1 cellular context compared by ENCODE assay signal in the genomic region with DNA sequence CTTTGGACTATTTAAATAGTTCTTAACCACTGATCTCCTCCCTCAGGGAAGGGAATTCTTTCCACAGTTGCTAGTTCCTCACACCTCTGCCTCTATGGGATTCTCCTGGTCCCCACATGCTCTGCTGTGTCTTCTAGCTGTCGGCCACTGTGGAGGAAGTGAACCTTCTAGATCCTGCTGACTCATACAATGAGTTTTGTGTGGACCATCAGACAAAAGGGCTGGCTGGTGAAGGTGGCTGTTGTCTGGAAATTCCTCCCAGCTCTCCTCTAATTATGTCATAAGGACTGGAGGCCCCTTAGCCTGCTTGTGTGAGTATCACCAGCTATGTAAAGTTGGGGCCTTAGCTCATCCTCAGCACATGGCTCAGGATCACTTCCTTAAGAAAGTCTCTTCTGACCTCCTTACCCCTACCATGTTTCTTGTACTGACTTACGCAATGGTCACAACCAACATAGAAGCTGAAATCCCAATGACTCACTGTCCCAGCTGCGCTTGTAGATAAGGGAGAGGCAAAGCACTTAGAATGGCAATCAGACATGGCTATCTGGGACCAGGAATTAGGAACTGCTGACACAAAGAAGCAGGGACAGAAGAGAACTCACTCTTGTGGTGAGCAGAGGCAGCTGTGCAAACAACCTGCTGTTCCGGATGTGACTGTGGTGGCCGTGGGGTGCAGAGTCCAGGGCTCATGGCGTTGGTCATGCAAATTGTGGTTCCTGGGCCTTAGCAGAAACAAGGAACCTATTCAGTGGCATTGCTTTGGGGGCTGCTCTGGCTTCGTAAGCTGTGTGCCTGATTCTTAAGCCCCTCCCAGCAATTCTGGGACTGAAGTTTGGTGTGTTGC.
TF ChIP-seq lines count a peak whose summit lies in the region.

No MANE protein-coding gene starts in this region.

TF ChIP-seq in K562, 482 proteins besides CTCF, POLR2A, EP300 and RAD21 (continued from another document):
- TF ChIP-seq, protein P1, sequence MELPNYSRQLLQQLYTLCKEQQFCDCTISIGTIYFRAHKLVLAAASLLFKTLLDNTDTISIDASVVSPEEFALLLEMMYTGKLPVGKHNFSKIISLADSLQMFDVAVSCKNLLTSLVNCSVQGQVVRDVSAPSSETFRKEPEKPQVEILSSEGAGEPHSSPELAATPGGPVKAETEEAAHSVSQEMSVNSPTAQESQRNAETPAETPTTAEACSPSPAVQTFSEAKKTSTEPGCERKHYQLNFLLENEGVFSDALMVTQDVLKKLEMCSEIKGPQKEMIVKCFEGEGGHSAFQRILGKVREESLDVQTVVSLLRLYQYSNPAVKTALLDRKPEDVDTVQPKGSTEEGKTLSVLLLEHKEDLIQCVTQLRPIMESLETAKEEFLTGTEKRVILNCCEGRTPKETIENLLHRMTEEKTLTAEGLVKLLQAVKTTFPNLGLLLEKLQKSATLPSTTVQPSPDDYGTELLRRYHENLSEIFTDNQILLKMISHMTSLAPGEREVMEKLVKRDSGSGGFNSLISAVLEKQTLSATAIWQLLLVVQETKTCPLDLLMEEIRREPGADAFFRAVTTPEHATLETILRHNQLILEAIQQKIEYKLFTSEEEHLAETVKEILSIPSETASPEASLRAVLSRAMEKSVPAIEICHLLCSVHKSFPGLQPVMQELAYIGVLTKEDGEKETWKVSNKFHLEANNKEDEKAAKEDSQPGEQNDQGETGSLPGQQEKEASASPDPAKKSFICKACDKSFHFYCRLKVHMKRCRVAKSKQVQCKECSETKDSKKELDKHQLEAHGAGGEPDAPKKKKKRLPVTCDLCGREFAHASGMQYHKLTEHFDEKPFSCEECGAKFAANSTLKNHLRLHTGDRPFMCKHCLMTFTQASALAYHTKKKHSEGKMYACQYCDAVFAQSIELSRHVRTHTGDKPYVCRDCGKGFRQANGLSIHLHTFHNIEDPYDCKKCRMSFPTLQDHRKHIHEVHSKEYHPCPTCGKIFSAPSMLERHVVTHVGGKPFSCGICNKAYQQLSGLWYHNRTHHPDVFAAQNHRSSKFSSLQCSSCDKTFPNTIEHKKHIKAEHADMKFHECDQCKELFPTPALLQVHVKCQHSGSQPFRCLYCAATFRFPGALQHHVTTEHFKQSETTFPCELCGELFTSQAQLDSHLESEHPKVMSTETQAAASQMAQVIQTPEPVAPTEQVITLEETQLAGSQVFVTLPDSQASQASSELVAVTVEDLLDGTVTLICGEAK (IDR thresholded peaks at IDR 0.05), result peak; percentile 25; the same call in 1 of the 2 replicates
- TF ChIP-seq, protein P1 (CRISPR knock-in tag; IDR thresholded peaks at IDR 0.05), result no peak
- TF ChIP-seq PTTG1 (tag; IDR thresholded peaks at IDR 0.05; ENCODE audit: low read depth) (peak; percentile 66), RHOXF2B (CRISPR knock-in tag; conservative IDR thresholded peaks at IDR 0.05) (no peak), YY1 (IDR thresholded peaks at IDR 0.05; ENCODE audit: borderline replicate concordance in 1 of 3, control insufficient read depth in 1 of 3, extremely low read depth in 1 of 3, insufficient read depth in 3 of 3, insufficient read length in 1 of 3, insufficient replicate concordance in 2 of 3, low read depth in 1 of 3, low read length in 2 of 3) (peak in 2 of 3 experiments; percentile 46 to 74)
TF ChIP-seq in K562: peak in this region for 296.
